ENCODE assay signal across 18 cellular contexts in genomic region chr14:90456551-90456950, GRCh38. TPM values are rescaled to one million over a fixed set of nuclear protein-coding genes. Genes with fewer than 3 reads are reported as not detected.
A peak's percentile ranks its signal among the peaks of the same experiment; 100 is the strongest.
DNase-seq lines count a peak whose midpoint lies in the region; TF ChIP-seq lines count a peak whose summit lies in the region.
"Had no signal": no experiment of that assay in that cellular context is flagged by ENCODE, and none has a peak within 500 bp of the region (broad histone marks: within the 10 kb centered on the region; RNA-seq: fewer than 3 reads in every experiment).

No MANE protein-coding gene starts in this region.

- no peak overlapping the region for H3K4me2 ChIP-seq in neural progenitor cell
- no peak overlapping the region for H3K4me2 ChIP-seq in MM.1S (ENCODE audit: low read depth, low read length)
- no peak overlapping the region for H3K4me2 ChIP-seq in PC-9

- H3K4me1 ChIP-seq in neural progenitor cell (peaks cover 11% of the 10 kb centered on the region), MM.1S (ENCODE audit: low read length) (no peaks in the 10 kb centered on the region), PC-9 (replicated peaks; ENCODE audit: insufficient read depth) (no peaks in the 10 kb centered on the region)

- H3K9me3 ChIP-seq in neural progenitor cell (ENCODE audit: low read depth): no peaks in the 10 kb centered on the region
- H3K9me3 ChIP-seq in MM.1S (replicated peaks; ENCODE audit: insufficient read depth, low read length): no peaks in the 10 kb centered on the region
- H3K9me3 ChIP-seq in PC-9 (ENCODE audit: insufficient read depth, low read depth): no peaks in the 10 kb centered on the region

- POLR2A ChIA-PET in PC-9 (lab: Charles Lee; ENCODE audit: unreplicated experiment): no interaction called here

- H4K20me1 ChIP-seq in neural progenitor cell (ENCODE audit: low read depth): no peaks in the 10 kb centered on the region
- no peaks in the 10 kb centered on the region for H4K20me1 ChIP-seq in MM.1S (ENCODE audit: insufficient read depth, low read length)
- H4K20me1 ChIP-seq in PC-9 (ENCODE audit: insufficient read depth): no peaks in the 10 kb centered on the region

- H3K36me3 ChIP-seq in neural progenitor cell (no peaks in the 10 kb centered on the region), MM.1S (replicated peaks; ENCODE audit: insufficient read depth, low read length) (no peaks in the 10 kb centered on the region), PC-9 (ENCODE audit: low read depth) (no peaks in the 10 kb centered on the region)

- H3K79me2 ChIP-seq in neural progenitor cell (ENCODE audit: low read depth) (no peaks in the 10 kb centered on the region), MM.1S (ENCODE audit: low read length) (no peaks in the 10 kb centered on the region), PC-9 (ENCODE audit: low read depth) (no peaks in the 10 kb centered on the region)

- H3K4me1 Mint-ChIP-seq in neural progenitor cell: peaks cover 52% of the 10 kb centered on the region

- peaks cover 9% of the 10 kb centered on the region for H3K27me3 Mint-ChIP-seq in neural progenitor cell (ENCODE audit: insufficient read depth, low read depth)

- no TSS peak for BruUV-seq in PC-9 (replicated peaks; lab: Mats Ljungman, UMichigan)

- peak; percentile 54 for DNase-seq in Ammon's horn (ENCODE audit: low spot score)
- peak; percentile 44 for DNase-seq in NCI-H1417 treated with DMSO at 0.1 percent for 48 hours (lab: John Stamatoyannopoulos, UW)
- DNase-seq in cerebellar cortex (ENCODE audit: low spot score): peak; percentile 52
- DNase-seq in neural progenitor cell (ENCODE audit: low spot score): no peak
- no peak for DNase-seq in MM.1S
- DNase-seq in stimulated activated CD4-positive, alpha-beta T cell treated with anti-CD3 and anti-CD28 coated beads, Interleukin-2, amount 100 ng/mL, for 48 hours: no peak
- DNase-seq in PC-9: no peak
- DNase-seq: AML-193; CD4-positive, CD25-positive, alpha-beta regulatory T cell; DND-41; GF-D8; GM23248; IMR-90; Kasumi-1; NCI-H146; NCI-H2081 treated with DMSO at 0.1 percent for 48 hours; NK-92 treated with Interleukin-12 subunit alpha and Interleukin-12 subunit beta, amount 100 ng/mL, for 24 hours; OCI-M1 had no signal

- H3F3A ChIP-seq in neural progenitor cell (ENCODE audit: low read depth) (peaks cover 11% of the 10 kb centered on the region), MM.1S (ENCODE audit: insufficient read depth, low read length) (no peaks in the 10 kb centered on the region), PC-9 (ENCODE audit: insufficient read depth, low read depth) (no peaks in the 10 kb centered on the region)

- H2AFZ ChIP-seq in neural progenitor cell (replicated peaks): no peak overlapping the region
- H2AFZ ChIP-seq in MM.1S (ENCODE audit: low read length): no peak overlapping the region
- no peak overlapping the region for H2AFZ ChIP-seq in PC-9
- H2AFZ ChIP-seq: GM23248 had no signal

- H3K27ac ChIP-seq in neural progenitor cell: no peak overlapping the region
- H3K27ac ChIP-seq in MM.1S (ENCODE audit: low read length): no peak overlapping the region
- H3K27ac ChIP-seq in PC-9: no peak overlapping the region
- H3K27ac ChIP-seq: GM23248 had no signal

- H3K9ac ChIP-seq in neural progenitor cell (no peak overlapping the region), MM.1S (ENCODE audit: low read length) (no peak overlapping the region)
- H3K9ac ChIP-seq: GM23248 had no signal

- no peaks in the 10 kb centered on the region for H3K9me3 Mint-ChIP-seq in neural progenitor cell
- H3K9me3 Mint-ChIP-seq: CD4-positive, CD25-positive, alpha-beta regulatory T cell had no signal

- no peaks in the 10 kb centered on the region for H3K9me2 ChIP-seq in MM.1S (replicated peaks; ENCODE audit: insufficient read depth, low read length)
- H3K9me2 ChIP-seq in PC-9 (ENCODE audit: insufficient read depth): no peaks in the 10 kb centered on the region

- TF ChIP-seq CTCF in neural progenitor cell (IDR thresholded peaks at IDR 0.05) (no peak), MM.1S (IDR thresholded peaks at IDR 0.05; ENCODE audit: low read length) (no peak), PC-9 (conservative IDR thresholded peaks at IDR 0.05) (no peak)

- H3K27me3 ChIP-seq in neural progenitor cell (no peaks in the 10 kb centered on the region), MM.1S (replicated peaks; ENCODE audit: insufficient read depth, low read length) (no peaks in the 10 kb centered on the region), PC-9 (ENCODE audit: insufficient read depth, low read depth) (no peaks in the 10 kb centered on the region)

- peak overlapping the region; percentile 43 for H3K27ac Mint-ChIP-seq in neural progenitor cell

- CTCF ChIA-PET in PC-9 (lab: Charles Lee): no interaction called here

- H3K4me3 Mint-ChIP-seq in neural progenitor cell: no peak overlapping the region

- H3K4me3 ChIP-seq in neural progenitor cell (no peak overlapping the region), MM.1S (ENCODE audit: low read length) (no peak overlapping the region), PC-9 (no peak overlapping the region)
- H3K4me3 ChIP-seq: GM23248 had no signal

- no peaks in the 10 kb centered on the region for H3K36me3 Mint-ChIP-seq in neural progenitor cell
- H3K36me3 Mint-ChIP-seq: CD4-positive, CD25-positive, alpha-beta regulatory T cell had no signal

- intact Hi-C loops in PC-9 (cut with micrococcal nuclease; ENCODE audit: unreplicated experiment): no loop called here

RNA-seq across cellular contexts. Expression of gene CALM1, which starts 59.7 kb away (rescaled TPM):
- 273 and 362 TPM in 2 replicates for total RNA-seq in neural progenitor cell (ENCODE audit: low replicate concordance)
- 103 and 122 TPM in 2 replicates for total RNA-seq in PC-9 (2021)

Comparison
In these comparisons a context has a peak if more than half of its experiments do, and no peak if none do; other contexts are left out.
1. DNase-seq: peak in Ammon's horn (single experiment), NCI-H1417 treated with DMSO at 0.1 percent for 48 hours (single experiment) and cerebellar cortex (single experiment); none in neural progenitor cell (single experiment), MM.1S (single experiment), stimulated activated CD4-positive, alpha-beta T cell treated with anti-CD3 and anti-CD28 coated beads, Interleukin-2, amount 100 ng/mL, for 48 hours (0 of 2) and PC-9 (0 of 2).